Comparison of ENCODE assay signal across 8 cellular contexts in genomic region chr3:13282528-13282985, GRCh38.
DNase-seq lines count a peak whose midpoint lies in the region; ATAC-seq, FAIRE-seq and TF ChIP-seq lines count a peak whose summit lies in the region.

No MANE protein-coding gene starts in this region.

- peak; percentile 43 for DNase-seq in stimulated activated CD4-positive, alpha-beta T cell treated with anti-CD3 and anti-CD28 coated beads, Interleukin-15, amount 100 ng/mL, for 24 hours
- DNase-seq in stimulated activated CD4-positive, alpha-beta T cell treated with anti-CD3 and anti-CD28 coated beads, Interleukin-4, amount 100 ng/mL, for 24 hours = no peak
- DNase-seq in mammary epithelial cell (no peak), mesenchymal stem cell (no peak), G401 (ENCODE audit: low spot score) (no peak), cortex of kidney (lab: John Stamatoyannopoulos, UW) (no peak), kidney (no peak)

- H3K9ac ChIP-seq in mammary epithelial cell (ENCODE audit: insufficient read depth, low read length) (no peak overlapping the region), mesenchymal stem cell (ENCODE audit: low read length) (no peak overlapping the region), kidney (ENCODE audit: low read length in 2 of 2) (no peak overlapping the region)

- 0% methylated on average over 11 of the region's 69 CpGs for WGBS in mammary epithelial cell (ENCODE audit: low coverage, missing lambda C conversion rate)
- under 1% methylated on average over 33 of the region's 69 CpGs for WGBS in mesenchymal stem cell

- no peak overlapping the region for H3K18ac ChIP-seq in mesenchymal stem cell (ENCODE audit: low read depth in 1 of 2, low read length in 2 of 2)

- H3K79me1 ChIP-seq in mesenchymal stem cell (replicated peaks; ENCODE audit: low read length, poor library complexity, severe bottlenecking) = no peaks in the 10 kb centered on the region

- H3K36me3 ChIP-seq in mammary epithelial cell (ENCODE audit: insufficient read depth, low read length) = no peaks in the 10 kb centered on the region
- H3K36me3 ChIP-seq in mesenchymal stem cell (ENCODE audit: control insufficient read depth in 1 of 2, insufficient read depth in 2 of 2, low read depth in 1 of 2, low read length in 2 of 2) = no peaks in the 10 kb centered on the region
- no peaks in the 10 kb centered on the region for H3K36me3 ChIP-seq in kidney (ENCODE audit: control insufficient read depth in 1 of 2, insufficient read depth in 2 of 2, low read length in 2 of 2)

- no peak overlapping the region for H3K4ac ChIP-seq in mesenchymal stem cell (ENCODE audit: low read depth in 1 of 2, low read length in 2 of 2)

- H3K4me2 ChIP-seq in mammary epithelial cell (ENCODE audit: insufficient read depth, low read depth, low read length) = peak overlapping the region; percentile 82
- H3K4me2 ChIP-seq in mesenchymal stem cell (ENCODE audit: low read length, poor library complexity, severe bottlenecking) = peak overlapping the region; percentile 44

- peaks cover 12% of the 10 kb centered on the region for H3K4me1 ChIP-seq in mammary epithelial cell (ENCODE audit: insufficient read depth, low read length)
- H3K4me1 ChIP-seq in mesenchymal stem cell (ENCODE audit: control insufficient read depth, insufficient read depth, low read depth, low read length) = peaks cover 12% of the 10 kb centered on the region
- peaks cover 0 to 2% of the 10 kb centered on the region in 2 donors for H3K4me1 ChIP-seq in kidney (ENCODE audit: control insufficient read depth in 1 of 2, insufficient read depth in 1 of 2, low read depth in 1 of 2, low read length in 2 of 2)

- no peak overlapping the region for H2BK15ac ChIP-seq in mesenchymal stem cell (ENCODE audit: low read depth, poor library complexity, severe bottlenecking)

- in situ Hi-C loops in mammary epithelial cell (cut with MboI; ENCODE audit: low sequenced_read_pairs in 2 of 2) = no loop called here
- in situ Hi-C loops in G401 (cut with HindIII; ENCODE audit: low sequenced_read_pairs) = no loop called here

- H2AK5ac ChIP-seq in mesenchymal stem cell (ENCODE audit: low read length, severe bottlenecking) = no peak overlapping the region

- no peak overlapping the region for H2BK120ac ChIP-seq in mesenchymal stem cell (ENCODE audit: low read depth, low read length)

- H3K14ac ChIP-seq in mesenchymal stem cell (ENCODE audit: low read length in 2 of 2) = no peak overlapping the region

- peak overlapping the region; percentile 36 for H2AFZ ChIP-seq in mammary epithelial cell (ENCODE audit: low read depth, low read length)
- H2AFZ ChIP-seq in mesenchymal stem cell (ENCODE audit: low read depth, low read length) = peak overlapping the region; percentile 16

- no peak overlapping the region for H4K8ac ChIP-seq in mesenchymal stem cell (ENCODE audit: low read length)

- no peak for FAIRE-seq in kidney (lab: Jason Lieb, UNC)

- H3K27me3 ChIP-seq in mammary epithelial cell (ENCODE audit: insufficient read depth, low read length) (peaks cover 14% of the 10 kb centered on the region), mesenchymal stem cell (ENCODE audit: control insufficient read depth in 1 of 2, insufficient read depth in 1 of 2, low read length in 2 of 2) (peaks cover 70 to 78% of the 10 kb centered on the region in 2 experiments)

- intact Hi-C loops in mammary epithelial cell (cut with micrococcal nuclease) = no loop called here
- intact Hi-C loops in kidney (cut with DNase I) = no loop called here

- H2BK5ac ChIP-seq in mesenchymal stem cell (ENCODE audit: low read depth, low read length, poor library complexity, severe bottlenecking) = no peak overlapping the region

- CTCF ChIA-PET in mammary epithelial cell (lab: Charles Lee; ENCODE audit: low non-redundant PET) = no interaction called here

- H4K91ac ChIP-seq in mesenchymal stem cell (ENCODE audit: low read length) = no peak overlapping the region

- H3K4me3 ChIP-seq in mammary epithelial cell (replicated peaks in 1 of 3; ENCODE audit: insufficient read depth in 1 of 3, low read depth in 2 of 3, low read length in 3 of 3) = peak overlapping the region in 2 of 3 experiments; percentile 26 to 35
- no peak overlapping the region for H3K4me3 ChIP-seq in mesenchymal stem cell (ENCODE audit: insufficient read depth in 1 of 2, low read depth in 1 of 2, low read length in 2 of 2)
- H3K4me3 ChIP-seq in kidney (ENCODE audit: low read length in 2 of 2) = peak overlapping the region in 1 of 2 donors; percentile 43

- no peaks in the 10 kb centered on the region for H4K20me1 ChIP-seq in mammary epithelial cell (ENCODE audit: insufficient read depth, low read length)

- H2BK12ac ChIP-seq in mesenchymal stem cell (ENCODE audit: low read length in 2 of 2) = no peak overlapping the region

- no peak for ATAC-seq in GM21360 (IDR thresholded peaks at IDR 0.05; ENCODE audit: unreplicated experiment)

- H3K79me2 ChIP-seq in mammary epithelial cell (ENCODE audit: insufficient read depth, low read length) = no peaks in the 10 kb centered on the region

- dilution Hi-C loops in mammary epithelial cell (cut with HindIII; ENCODE audit: low sequenced_read_pairs) = no loop called here

- no TSS peak for BruUV-seq in mammary epithelial cell (replicated peaks; lab: Mats Ljungman, UMichigan)

- TF ChIP-seq CTCF in mammary epithelial cell (conservative IDR thresholded peaks at IDR 0.05 in 1 of 2, IDR thresholded peaks at IDR 0.05 in 1 of 2; ENCODE audit: extremely low read depth in 1 of 2, insufficient read depth in 1 of 2, low read depth in 1 of 2, low read length in 2 of 2) (no peak), kidney (IDR thresholded peaks at IDR 0.05; ENCODE audit: borderline replicate concordance, extremely low read depth, insufficient read depth) (no peak)

- no peak overlapping the region for H3K23ac ChIP-seq in mesenchymal stem cell (ENCODE audit: low read length in 2 of 2)

- H3K9me3 ChIP-seq in mammary epithelial cell (replicated peaks; ENCODE audit: insufficient read depth, low read length) (peaks cover 22% of the 10 kb centered on the region), mesenchymal stem cell (ENCODE audit: control insufficient read depth, low read length) (peaks cover 32% of the 10 kb centered on the region), kidney (ENCODE audit: control insufficient read depth in 1 of 2, low read length in 2 of 2) (peaks cover 8 to 10% of the 10 kb centered on the region in 2 donors)

- no peak overlapping the region for H3K27ac ChIP-seq in mammary epithelial cell (ENCODE audit: insufficient read depth, low read depth, low read length)
- no peak overlapping the region for H3K27ac ChIP-seq in mesenchymal stem cell (ENCODE audit: low read length, poor library complexity, severe bottlenecking)
- H3K27ac ChIP-seq in kidney (ENCODE audit: low read depth in 2 of 2, low read length in 2 of 2) = no peak overlapping the region

Comparison
In these comparisons a context has a peak if more than half of its experiments do, and no peak if none do; other contexts are left out.
1. H3K4me3 ChIP-seq: peak in mammary epithelial cell (2 of 3); none in mesenchymal stem cell (0 of 2).